10 cellular contexts compared by ENCODE assay signal in the genomic region with DNA sequence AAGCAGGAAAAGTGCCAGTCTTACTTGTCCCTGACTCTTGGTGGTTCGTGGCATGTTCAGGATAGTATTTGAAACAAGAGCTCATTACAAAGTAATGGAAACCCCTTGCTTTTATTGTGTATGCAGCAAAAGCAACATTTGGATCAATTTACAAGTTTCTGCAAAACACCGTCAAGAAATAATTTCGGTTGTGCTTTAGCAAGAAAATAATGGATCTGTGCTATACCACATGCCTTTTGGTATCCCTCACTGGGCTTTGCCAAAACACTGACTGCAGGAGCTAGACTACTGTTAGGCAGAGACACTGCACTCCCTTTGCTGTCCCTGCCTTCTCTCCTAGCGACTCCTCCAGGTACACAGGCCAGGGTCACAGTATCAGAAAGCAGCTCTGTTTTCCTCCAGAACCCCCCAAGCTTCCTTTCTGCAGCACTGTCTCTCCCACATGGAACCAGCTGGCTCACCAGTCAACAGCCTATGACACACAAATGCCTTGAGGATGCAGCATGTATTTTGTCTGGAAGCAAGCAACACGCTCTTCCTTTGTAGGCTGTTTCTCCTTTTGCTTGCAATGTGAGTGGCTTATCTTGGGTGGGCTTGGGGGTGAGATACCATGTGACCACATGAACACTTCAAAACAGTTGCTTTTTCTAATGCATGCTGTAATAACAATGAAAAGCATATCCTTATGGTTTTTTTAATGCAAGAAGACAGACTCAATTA.
DNase-seq lines count a peak whose midpoint lies in the region; ATAC-seq, FAIRE-seq and TF ChIP-seq lines count a peak whose summit lies in the region.
"Had no signal": no experiment of that assay in that cellular context is flagged by ENCODE, and none has a peak within 500 bp of the region (broad histone marks: within the 10 kb centered on the region; RNA-seq: fewer than 3 reads in every experiment).

No MANE protein-coding gene starts in this region.

- no peak for ATAC-seq in natural killer cell
- no peak for ATAC-seq in GM21619 (IDR thresholded peaks at IDR 0.05; ENCODE audit: unreplicated experiment)
- ATAC-seq: effector memory CD8-positive, alpha-beta T cell had no signal

- H3K27me3 ChIP-seq in SJSA1 (replicated peaks) (no peaks in the 10 kb centered on the region), esophagus squamous epithelium (no peaks in the 10 kb centered on the region)

- DNase-seq in ELR (ENCODE audit: low read depth) = peak; percentile 83
- peak in 1 of 2 experiments; percentile 67 for DNase-seq in SJSA1 (ENCODE audit: low read depth in 1 of 2, low spot score in 2 of 2)
- DNase-seq in esophagus squamous epithelium (lab: John Stamatoyannopoulos, UW) = no peak
- no peak for DNase-seq in progenitor cell of endocrine pancreas (ENCODE audit: low spot score, unreplicated experiment)
- no peak for DNase-seq in natural killer cell
- DNase-seq in NCI-H2196 treated with DMSO at 0.1 percent for 48 hours (lab: John Stamatoyannopoulos, UW; ENCODE audit: unreplicated experiment) = no peak
- no peak for DNase-seq in frontal cortex (ENCODE audit: low spot score in 2 of 2)
- DNase-seq: effector memory CD8-positive, alpha-beta T cell; NCI-H1417 had no signal

- peak overlapping the region; percentile 98 for H3K27ac ChIP-seq in SJSA1
- peak overlapping the region; percentile 42 to 86 (median 75) for H3K27ac ChIP-seq in esophagus squamous epithelium

- H3K4me3 Mint-ChIP-seq in progenitor cell of endocrine pancreas (ENCODE audit: low read depth) (no peak overlapping the region), natural killer cell (no peak overlapping the region)
- H3K4me3 Mint-ChIP-seq: effector memory CD8-positive, alpha-beta T cell had no signal

- WGBS in esophagus squamous epithelium, 2 donors = 48 to 65% methylated on average over 5 of the region's 5 CpGs

- 0 out of 2 replicates have a peak, but pooled peaks cover 4% of the 10 kb centered on the region for H3K36me3 ChIP-seq in SJSA1
- H3K36me3 ChIP-seq in esophagus squamous epithelium = peaks cover 0 to 31% (median 0%) of the 10 kb centered on the region in 3 donors

- no peak for TF ChIP-seq POLR2A in esophagus squamous epithelium (IDR thresholded peaks at IDR 0.05)

- intact Hi-C loops in esophagus squamous epithelium (cut with DNase I) (no loop called here), natural killer cell (cut with micrococcal nuclease) (no loop called here)

- no peaks in the 10 kb centered on the region for H3K27me3 Mint-ChIP-seq in progenitor cell of endocrine pancreas
- H3K27me3 Mint-ChIP-seq in natural killer cell (ENCODE audit: low read depth in 2 of 2) = no peaks in the 10 kb centered on the region
- H3K27me3 Mint-ChIP-seq: effector memory CD8-positive, alpha-beta T cell had no signal

- TF ChIP-seq CTCF in esophagus squamous epithelium (IDR thresholded peaks at IDR 0.05) (no peak), progenitor cell of endocrine pancreas (IDR thresholded peaks at IDR 0.05; ENCODE audit: unreplicated experiment) (no peak), natural killer cell (IDR thresholded peaks at IDR 0.05) (no peak)

- H3K4me1 ChIP-seq in SJSA1 (replicated peaks) (peaks cover 61% of the 10 kb centered on the region), esophagus squamous epithelium (peaks cover 15 to 74% (median 24%) of the 10 kb centered on the region in 3 donors)

- H3K4me3 ChIP-seq in SJSA1 = no peak overlapping the region
- H3K4me3 ChIP-seq in esophagus squamous epithelium = no peak overlapping the region

- FAIRE-seq in frontal cortex (lab: Jason Lieb, UNC) = no peak

- H3K36me3 Mint-ChIP-seq in progenitor cell of endocrine pancreas (ENCODE audit: insufficient read depth) = peaks cover 22% of the 10 kb centered on the region
- no peaks in the 10 kb centered on the region for H3K36me3 Mint-ChIP-seq in natural killer cell

- H3K9me3 Mint-ChIP-seq in progenitor cell of endocrine pancreas (ENCODE audit: low read depth) = no peaks in the 10 kb centered on the region
- H3K9me3 Mint-ChIP-seq in natural killer cell = no peaks in the 10 kb centered on the region
- H3K9me3 Mint-ChIP-seq: effector memory CD8-positive, alpha-beta T cell had no signal

- H3K27ac Mint-ChIP-seq in progenitor cell of endocrine pancreas (peak overlapping the region; percentile 80), natural killer cell (no peak overlapping the region)
- H3K27ac Mint-ChIP-seq: effector memory CD8-positive, alpha-beta T cell had no signal

- H3K9me3 ChIP-seq in SJSA1 (replicated peaks) = no peaks in the 10 kb centered on the region
- H3K9me3 ChIP-seq in esophagus squamous epithelium = no peaks in the 10 kb centered on the region

- H3K4me1 Mint-ChIP-seq in progenitor cell of endocrine pancreas (ENCODE audit: low read depth) (peaks cover 15% of the 10 kb centered on the region), natural killer cell (no peaks in the 10 kb centered on the region)
